ENCODE assay signal across 8 cellular contexts in genomic region chr18:57004366-57005121, GRCh38.
DNase-seq lines count a peak whose midpoint lies in the region; ATAC-seq and TF ChIP-seq lines count a peak whose summit lies in the region.

No MANE protein-coding gene starts in this region.

- no peak overlapping the region for H3K4me3 Mint-ChIP-seq in activated CD4-positive, alpha-beta T cell treated with anti-CD3 and anti-CD28 coated beads for 36 hours

- POLR2A ChIA-PET in activated CD4-positive, alpha-beta T cell treated with anti-CD3 and anti-CD28 coated beads for 36 hours (lab: Charles Lee): no interaction called here

- no peaks in the 10 kb centered on the region for H3K27me3 Mint-ChIP-seq in activated CD4-positive, alpha-beta T cell treated with anti-CD3 and anti-CD28 coated beads for 36 hours

- H3K27ac ChIP-seq in brain microvascular endothelial cell: no peak overlapping the region

- in situ Hi-C loops in brain microvascular endothelial cell (cut with HindIII; ENCODE audit: low pct_ligation_motif_present, low sequenced_read_pairs): no loop called here

- no peaks in the 10 kb centered on the region for H3K27me3 ChIP-seq in brain microvascular endothelial cell (replicated peaks)

- no peak overlapping the region for H3K4me3 ChIP-seq in brain microvascular endothelial cell (ENCODE audit: low read depth, low read length)

- CTCF ChIA-PET in activated CD4-positive, alpha-beta T cell treated with anti-CD3 and anti-CD28 coated beads for 36 hours (lab: Charles Lee): interaction anchor here (0.8 to 1.5 kb wide), 4 partner anchors 10 to 307 kb away, joined by 3 to 4 read pairs (median 4); no protein-coding TSS in a partner anchor

- peak; percentile 96 for ATAC-seq in activated CD4-positive, alpha-beta T cell treated with anti-CD3 and anti-CD28 coated beads for 36 hours

- TF ChIP-seq CTCF in brain microvascular endothelial cell (IDR thresholded peaks at IDR 0.05; ENCODE audit: low read depth, low read length, missing control alignments): no peak

- DNase-seq in activated CD4-positive, alpha-beta T cell treated with anti-CD3 and anti-CD28 coated beads for 36 hours: no peak
- DNase-seq in activated CD4-positive, alpha-beta T cell treated with anti-CD3 and anti-CD28 coated beads, Interleukin-2, amount 50 U/mL, for 1 hour: no peak
- DNase-seq in HCEC 1CT: peak; percentile 71
- peak; percentile 22 for DNase-seq in LoVo (ENCODE audit: low spot score)
- peak; percentile 8 for DNase-seq in brain microvascular endothelial cell
- peak; percentile 92 for DNase-seq in renal cortical epithelial cell (ENCODE audit: low read depth)
- DNase-seq in head of caudate nucleus: no peak
- no peak for DNase-seq in activated CD4-positive, CD25-positive, alpha-beta regulatory T cell (lab: John Stamatoyannopoulos, UW)

- H3K9me3 Mint-ChIP-seq in activated CD4-positive, alpha-beta T cell treated with anti-CD3 and anti-CD28 coated beads for 36 hours (ENCODE audit: low read depth): no peaks in the 10 kb centered on the region

- H3K36me3 ChIP-seq in brain microvascular endothelial cell (replicated peaks): no peaks in the 10 kb centered on the region

- no peaks in the 10 kb centered on the region for H3K36me3 Mint-ChIP-seq in activated CD4-positive, alpha-beta T cell treated with anti-CD3 and anti-CD28 coated beads for 36 hours (ENCODE audit: low read depth)

- peaks cover 34% of the 10 kb centered on the region for H3K4me1 Mint-ChIP-seq in activated CD4-positive, alpha-beta T cell treated with anti-CD3 and anti-CD28 coated beads for 36 hours

- H3K27ac Mint-ChIP-seq in activated CD4-positive, alpha-beta T cell treated with anti-CD3 and anti-CD28 coated beads for 36 hours: peak overlapping the region; percentile 77

- intact Hi-C loops in activated CD4-positive, alpha-beta T cell treated with anti-CD3 and anti-CD28 coated beads for 36 hours (cut with DNase I, micrococcal nuclease): loop anchor here (1.0 to 10.0 kb wide), 4 partner anchors 13 to 1538 kb away; partner anchors contain the start of gene WDR7 (in 1 of the 2)
- intact Hi-C loops in head of caudate nucleus (cut with DNase I): no loop called here

Comparison
In these comparisons a context has a peak if more than half of its experiments do, and no peak if none do; other contexts are left out.
1. DNase-seq: peak in HCEC 1CT (single experiment), LoVo (single experiment), brain microvascular endothelial cell (single experiment) and renal cortical epithelial cell (single experiment); none in activated CD4-positive, alpha-beta T cell treated with anti-CD3 and anti-CD28 coated beads for 36 hours (single experiment), activated CD4-positive, alpha-beta T cell treated with anti-CD3 and anti-CD28 coated beads, Interleukin-2, amount 50 U/mL, for 1 hour (single experiment), head of caudate nucleus (0 of 42) and activated CD4-positive, CD25-positive, alpha-beta regulatory T cell (0 of 4).